Comparison of ENCODE assay signal across 20 cellular contexts in genomic region chr5:36570268-36570667, GRCh38. TPM values are rescaled to one million over a fixed set of nuclear protein-coding genes. Genes with fewer than 3 reads are reported as not detected.
DNase-seq lines count a peak whose midpoint lies in the region; ATAC-seq and TF ChIP-seq lines count a peak whose summit lies in the region.
"Had no signal": no experiment of that assay in that cellular context is flagged by ENCODE, and none has a peak within 500 bp of the region (broad histone marks: within the 10 kb centered on the region; RNA-seq: fewer than 3 reads in every experiment).

No MANE protein-coding gene starts in this region.

- H3K27me3 ChIP-seq in brain microvascular endothelial cell (replicated peaks): no peaks in the 10 kb centered on the region
- H3K27me3 ChIP-seq: neutrophil, sigmoid colon had no signal

- H3K4me3 ChIP-seq in brain microvascular endothelial cell (ENCODE audit: low read depth, low read length): no peak overlapping the region
- H3K4me3 ChIP-seq: sigmoid colon had no signal

- no peak overlapping the region for H3K27ac ChIP-seq in brain microvascular endothelial cell
- H3K27ac ChIP-seq: HL-60, neutrophil, sigmoid colon had no signal

- ATAC-seq in left cardiac atrium (peak; percentile 69 to 78), sciatic nerve (peak; percentile 74)

- DNase-seq in HT1080 (ENCODE audit: low read depth) (peak; percentile 18), brain microvascular endothelial cell (peak; percentile 33), left cardiac atrium (peak; percentile 31), sciatic nerve (ENCODE audit: low spot score) (no peak), RKO (ENCODE audit: low spot score) (no peak), NCI-H1436 treated with DMSO at 0.1 percent for 48 hours (lab: John Stamatoyannopoulos, UW) (no peak), AG08396 (ENCODE audit: low spot score) (no peak)
- no peak for DNase-seq in activated CD8-positive, alpha-beta memory T cell treated with anti-CD3 and anti-CD28 coated beads, Interleukin-2, amount 50 U/mL, for 48 hours
- DNase-seq: activated CD4-positive, alpha-beta T cell treated with anti-CD3 and anti-CD28 coated beads, Interleukin-2, amount 10 ng/mL, durations not matched to agents 24 days and 14 days; activated CD8-positive, alpha-beta memory T cell treated with anti-CD3 and anti-CD28 coated beads, Interleukin-2, amount 50 U/mL, for 4 hours; activated naive CD4-positive, alpha-beta T cell; GOT3; KBM-7; kidney; NCI-H2081 treated with DMSO at 0.1 percent for 48 hours; NCI-H524 treated with DMSO at 0.1 percent for 48 hours; sigmoid colon; T-helper 9 cell had no signal

- intact Hi-C loops in left cardiac atrium (cut with DNase I): no loop called here
- intact Hi-C loops in sciatic nerve (cut with DNase I): no loop called here

- TF ChIP-seq CTCF in brain microvascular endothelial cell (IDR thresholded peaks at IDR 0.05; ENCODE audit: low read depth, low read length, missing control alignments): no peak

- H3K36me3 ChIP-seq in brain microvascular endothelial cell (replicated peaks): no peaks in the 10 kb centered on the region
- H3K36me3 ChIP-seq: neutrophil, sigmoid colon had no signal

- in situ Hi-C loops in brain microvascular endothelial cell (cut with HindIII; ENCODE audit: low pct_ligation_motif_present, low sequenced_read_pairs): no loop called here

RNA-seq across cellular contexts. Expression of gene SLC1A3, which starts 36.1 kb away (rescaled TPM):
- total RNA-seq in HT1080 (2014; rRNA removed; shearing (Covaris generic)): 23.7 and 27.1 TPM in 2 replicates
- 4.6 and 4.7 TPM in 2 replicates for polyA plus RNA-seq in HT1080 (2015; cell fraction: cytosol; rRNA removed)
- polyA plus RNA-seq in HT1080 (2015; cell fraction: nucleus; rRNA removed): 21.9 and 27.9 TPM in 2 replicates
- total RNA-seq in left cardiac atrium (10 to 100 TPM; 44.9 to 66.6 TPM), sciatic nerve (19.4 TPM)
- total RNA-seq: activated CD4-positive, alpha-beta T cell treated with anti-CD3 and anti-CD28 coated beads, Interleukin-2, amount 10 ng/mL, durations not matched to agents 24 days and 14 days had no signal

Comparison
In these comparisons a context has a peak if more than half of its experiments do, and no peak if none do; other contexts are left out.
1. DNase-seq: peak in HT1080 (single experiment), brain microvascular endothelial cell (single experiment) and left cardiac atrium (single experiment); none in sciatic nerve (single experiment), RKO (single experiment), activated CD8-positive, alpha-beta memory T cell treated with anti-CD3 and anti-CD28 coated beads, Interleukin-2, amount 50 U/mL, for 48 hours (single experiment), NCI-H1436 treated with DMSO at 0.1 percent for 48 hours (single experiment) and AG08396 (single experiment).